20 cellular contexts compared by ENCODE assay signal in the genomic region with DNA sequence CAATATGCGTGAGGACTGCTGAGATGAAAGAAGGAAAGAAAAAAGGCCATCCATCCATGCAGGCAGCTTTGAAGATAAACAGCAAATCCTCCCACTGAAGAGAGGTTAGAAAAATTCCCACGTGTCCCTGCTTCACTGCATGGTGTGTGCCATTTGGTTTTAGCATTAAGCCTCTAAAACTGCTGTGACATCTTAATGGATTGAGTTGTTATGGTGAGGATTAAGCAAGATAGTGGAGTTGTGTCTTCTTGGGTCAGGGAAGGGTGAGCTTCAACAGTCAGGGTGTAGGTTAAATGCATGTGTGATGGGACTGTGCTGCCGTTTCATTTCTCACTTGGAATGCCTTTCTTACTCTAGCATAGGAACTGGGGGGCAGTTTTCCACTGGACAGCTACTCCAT. TPM values are rescaled to one million over a fixed set of nuclear protein-coding genes. Genes with fewer than 3 reads are reported as not detected.
DNase-seq lines count a peak whose midpoint lies in the region; ATAC-seq, FAIRE-seq and TF ChIP-seq lines count a peak whose summit lies in the region.
"Had no signal": no experiment of that assay in that cellular context is flagged by ENCODE, and none has a peak within 500 bp of the region (broad histone marks: within the 10 kb centered on the region; RNA-seq: fewer than 3 reads in every experiment).

No MANE protein-coding gene starts in this region.

- no peaks in the 10 kb centered on the region for H3K27me3 Mint-ChIP-seq in natural killer cell (ENCODE audit: low read depth in 2 of 2)
- no peaks in the 10 kb centered on the region for H3K27me3 Mint-ChIP-seq in natural killer cell treated with Interleukin-12 subunit alpha and Interleukin-12 subunit beta and Interleukin-15 and Interleukin-18, amount 100 ng/mL, for 72 hours
- H3K27me3 Mint-ChIP-seq: CD4-positive, CD25-positive, alpha-beta regulatory T cell had no signal

- H3K27ac Mint-ChIP-seq in natural killer cell = peak overlapping the region; percentile 18 to 30
- no peak overlapping the region for H3K27ac Mint-ChIP-seq in natural killer cell treated with Interleukin-12 subunit alpha and Interleukin-12 subunit beta and Interleukin-15 and Interleukin-18, amount 100 ng/mL, for 72 hours
- H3K27ac Mint-ChIP-seq: H9 had no signal

- H3K9me3 ChIP-seq in WERI-Rb-1 (ENCODE audit: severe bottlenecking) = no peaks in the 10 kb centered on the region
- H3K9me3 ChIP-seq in endocrine pancreas (ENCODE audit: control insufficient read depth, low read length) = no peaks in the 10 kb centered on the region
- H3K9me3 ChIP-seq: BLaER1 treated with 17β-estradiol and CSF1 and Interleukin-3, amounts not matched to agents 10 nM and 100 nM had no signal

- no peaks in the 10 kb centered on the region for H3K27me3 ChIP-seq in WERI-Rb-1 (ENCODE audit: insufficient read depth, low read depth, severe bottlenecking)
- H3K27me3 ChIP-seq in endocrine pancreas (ENCODE audit: control insufficient read depth, insufficient read depth, low read length) = no peaks in the 10 kb centered on the region
- peaks cover 4% of the 10 kb centered on the region for H3K27me3 ChIP-seq in foreskin keratinocyte
- H3K27me3 ChIP-seq: BLaER1 treated with 17β-estradiol and CSF1 and Interleukin-3, amounts not matched to agents 10 nM and 100 nM had no signal

- H3K4me1 ChIP-seq in endocrine pancreas (ENCODE audit: control insufficient read depth, insufficient read depth, low read length) = peaks cover 14% of the 10 kb centered on the region
- no peaks in the 10 kb centered on the region for H3K4me1 ChIP-seq in foreskin keratinocyte

- H3K9me3 Mint-ChIP-seq in natural killer cell = no peaks in the 10 kb centered on the region
- no peaks in the 10 kb centered on the region for H3K9me3 Mint-ChIP-seq in natural killer cell treated with Interleukin-12 subunit alpha and Interleukin-12 subunit beta and Interleukin-15 and Interleukin-18, amount 100 ng/mL, for 72 hours
- H3K9me3 Mint-ChIP-seq: CD4-positive, CD25-positive, alpha-beta regulatory T cell; H9 had no signal

- H3K4me3 Mint-ChIP-seq in natural killer cell = no peak overlapping the region
- no peak overlapping the region for H3K4me3 Mint-ChIP-seq in natural killer cell treated with Interleukin-12 subunit alpha and Interleukin-12 subunit beta and Interleukin-15 and Interleukin-18, amount 100 ng/mL, for 72 hours
- H3K4me3 Mint-ChIP-seq: CD4-positive, CD25-positive, alpha-beta regulatory T cell; H9 had no signal

- H3K36me3 ChIP-seq in WERI-Rb-1 (no peaks in the 10 kb centered on the region), endocrine pancreas (ENCODE audit: control insufficient read depth, insufficient read depth, low read length) (no peaks in the 10 kb centered on the region)
- H3K36me3 ChIP-seq: BLaER1 treated with 17β-estradiol and CSF1 and Interleukin-3, amounts not matched to agents 10 nM and 100 nM had no signal

- DNase-seq in natural killer cell (no peak), WERI-Rb-1 (peak; percentile 68), urothelium cell line (ENCODE audit: low spot score) (no peak), foreskin keratinocyte (no peak), DMS153 treated with DMSO at 0.1 percent for 48 hours (lab: John Stamatoyannopoulos, UW; ENCODE audit: unreplicated experiment) (no peak), coronary artery (ENCODE audit: low spot score) (no peak)
- DNase-seq in natural killer cell treated with Interleukin-12 subunit alpha and Interleukin-12 subunit beta and Interleukin-15 and Interleukin-18, amount 100 ng/mL, for 72 hours (ENCODE audit: low spot score) = no peak
- DNase-seq: ACHN; CD4-positive, CD25-positive, alpha-beta regulatory T cell; DMS153; DND-41; GDM1; GOT3; H9 had no signal

- H3K36me3 Mint-ChIP-seq in natural killer cell = peaks cover 16% of the 10 kb centered on the region
- H3K36me3 Mint-ChIP-seq in natural killer cell treated with Interleukin-12 subunit alpha and Interleukin-12 subunit beta and Interleukin-15 and Interleukin-18, amount 100 ng/mL, for 72 hours = no peaks in the 10 kb centered on the region

- ATAC-seq in natural killer cell (no peak), foreskin keratinocyte (no peak)
- ATAC-seq in natural killer cell treated with Interleukin-12 subunit alpha and Interleukin-12 subunit beta and Interleukin-15 and Interleukin-18, amount 100 ng/mL, for 72 hours = no peak
- ATAC-seq: HepG2 had no signal

- peak overlapping the region; percentile 86 for H3K27ac ChIP-seq in WERI-Rb-1
- no peak overlapping the region for H3K27ac ChIP-seq in foreskin keratinocyte
- H3K27ac ChIP-seq in coronary artery = no peak overlapping the region
- H3K27ac ChIP-seq: BLaER1 treated with 17β-estradiol and CSF1 and Interleukin-3, amounts not matched to agents 10 nM and 100 nM had no signal

- H3K4me1 Mint-ChIP-seq in natural killer cell = peaks cover 6 to 13% of the 10 kb centered on the region in 2 donors
- peaks cover 9 to 16% of the 10 kb centered on the region in 2 donors for H3K4me1 Mint-ChIP-seq in natural killer cell treated with Interleukin-12 subunit alpha and Interleukin-12 subunit beta and Interleukin-15 and Interleukin-18, amount 100 ng/mL, for 72 hours (ENCODE audit: low read depth in 2 of 2)

- H3K9ac ChIP-seq in endocrine pancreas (ENCODE audit: control insufficient read depth, insufficient read depth, low read length) = no peak overlapping the region
- H3K9ac ChIP-seq: BLaER1 treated with 17β-estradiol and CSF1 and Interleukin-3, amounts not matched to agents 10 nM and 100 nM had no signal

- FAIRE-seq in urothelium cell line (lab: Jason Lieb, UNC) = peak; percentile 44
- FAIRE-seq: GM12892, GM19239, HepG2 had no signal

- TF ChIP-seq CTCF in natural killer cell (IDR thresholded peaks at IDR 0.05) (no peak), WERI-Rb-1 (IDR thresholded peaks at IDR 0.05; ENCODE audit: low read depth, low read length) (no peak), foreskin keratinocyte (conservative IDR thresholded peaks at IDR 0.05) (no peak), coronary artery (IDR thresholded peaks at IDR 0.05) (no peak)

- no peak overlapping the region for H3K4me3 ChIP-seq in WERI-Rb-1 (ENCODE audit: low read depth, low read length)
- peak overlapping the region; percentile 41 for H3K4me3 ChIP-seq in endocrine pancreas (ENCODE audit: control insufficient read depth, insufficient read depth, low read length)
- no peak overlapping the region for H3K4me3 ChIP-seq in coronary artery
- H3K4me3 ChIP-seq: BLaER1 treated with 17β-estradiol and CSF1 and Interleukin-3, amounts not matched to agents 10 nM and 100 nM had no signal

- intact Hi-C loops in natural killer cell (cut with micrococcal nuclease) = no loop called here

RNA-seq across cellular contexts. Expression of gene ZNF831, which starts 50.5 kb away (rescaled TPM):
- total RNA-seq in natural killer cell (10 to 100 TPM; 24.8 to 42.0 (median 40.2) TPM), foreskin keratinocyte (not detected in 2 replicates)
- total RNA-seq in natural killer cell treated with Interleukin-12 subunit alpha and Interleukin-12 subunit beta and Interleukin-15 and Interleukin-18, amount 100 ng/mL, for 72 hours = 1 to 10 TPM; 3.3 to 5.7 TPM
- not detected in 2 replicates for polyA plus RNA-seq in foreskin keratinocyte
- total RNA-seq: A172, H9, HepG2 had no signal
- polyA plus RNA-seq: HepG2 had no signal

Comparison
In these comparisons a context has a peak if more than half of its experiments do, and no peak if none do; other contexts are left out.
1. H3K27ac Mint-ChIP-seq: peak in natural killer cell (2 of 2); none in natural killer cell treated with Interleukin-12 subunit alpha and Interleukin-12 subunit beta and Interleukin-15 and Interleukin-18, amount 100 ng/mL, for 72 hours (0 of 2).